8 cellular contexts compared by ENCODE assay signal in genomic region chr7:43834463-43835251, GRCh38. TPM values are rescaled to one million over a fixed set of nuclear protein-coding genes. Genes with fewer than 3 reads are reported as not detected.
DNase-seq lines count a peak whose midpoint lies in the region; ATAC-seq and TF ChIP-seq lines count a peak whose summit lies in the region.

No MANE protein-coding gene starts in this region.

- H3K27ac ChIP-seq in MM.1S (ENCODE audit: low read length) (no peak overlapping the region), liver (ENCODE audit: low read depth in 1 of 2, low read length in 2 of 2) (peak overlapping the region; percentile 11 to 41)

- H3K27me3 ChIP-seq in MM.1S (replicated peaks; ENCODE audit: insufficient read depth, low read length) (no peaks in the 10 kb centered on the region), liver (ENCODE audit: control insufficient read depth in 4 of 4, insufficient read depth in 4 of 4, low read length in 3 of 4) (no peaks in the 10 kb centered on the region)

- peak overlapping the region; percentile 61 for H3K4me2 ChIP-seq in MM.1S (ENCODE audit: low read depth, low read length)

- DNase-seq in CD1c-positive myeloid dendritic cell (ENCODE audit: extremely low spot score) (peak; percentile 61), MM.1S (peak; percentile 73), D341Med (ENCODE audit: low spot score) (no peak)
- peak; percentile 30 for DNase-seq in activated T-cell treated with anti-CD3 and anti-CD28 coated beads, Interleukin-2, amount 50 U/mL, for 1 hour

- H3K36me3 ChIP-seq in MM.1S (replicated peaks; ENCODE audit: insufficient read depth, low read length) (no peaks in the 10 kb centered on the region), liver (ENCODE audit: control insufficient read depth in 4 of 4, insufficient read depth in 3 of 4, low read depth in 1 of 4, low read length in 3 of 4) (no peaks in the 10 kb centered on the region)

- no peaks in the 10 kb centered on the region for H4K20me1 ChIP-seq in MM.1S (ENCODE audit: insufficient read depth, low read length)

- TF ChIP-seq RAD21 in liver (IDR thresholded peaks at IDR 0.05), result no peak

- H3K9me3 ChIP-seq in MM.1S (replicated peaks; ENCODE audit: insufficient read depth, low read length) (no peaks in the 10 kb centered on the region), liver (ENCODE audit: control insufficient read depth in 4 of 4, low read length in 3 of 4) (no peaks in the 10 kb centered on the region)

- H3K4me1 ChIP-seq in MM.1S (ENCODE audit: low read length), result no peaks in the 10 kb centered on the region
- peaks cover 0 to 12% (median 0%) of the 10 kb centered on the region in 4 donors for H3K4me1 ChIP-seq in liver (ENCODE audit: control insufficient read depth in 4 of 4, insufficient read depth in 4 of 4, low read length in 3 of 4)

- 49% methylated on average over 8 of the region's 8 CpGs for WGBS in liver

- H3F3A ChIP-seq in MM.1S (ENCODE audit: insufficient read depth, low read length), result no peaks in the 10 kb centered on the region

- H3K9ac ChIP-seq in MM.1S (ENCODE audit: low read length) (no peak overlapping the region), liver (ENCODE audit: low read depth in 1 of 2, low read length in 2 of 2) (peak overlapping the region in 1 of 2 donors; percentile 32)

- ATAC-seq in GM21360 (IDR thresholded peaks at IDR 0.05; ENCODE audit: unreplicated experiment) (peak; percentile 42), HG03039 (IDR thresholded peaks at IDR 0.05; ENCODE audit: unreplicated experiment) (no peak), GM21528 (IDR thresholded peaks at IDR 0.05; ENCODE audit: low FRiP score, unreplicated experiment) (no peak)

- no peaks in the 10 kb centered on the region for H3K79me2 ChIP-seq in MM.1S (ENCODE audit: low read length)

- H2AFZ ChIP-seq in MM.1S (ENCODE audit: low read length), result peak overlapping the region; percentile 56

- H3K9me2 ChIP-seq in MM.1S (replicated peaks; ENCODE audit: insufficient read depth, low read length), result no peaks in the 10 kb centered on the region

- H3K4me3 ChIP-seq in MM.1S (ENCODE audit: low read length) (peak overlapping the region; percentile 47), liver (ENCODE audit: low read depth in 1 of 3, low read length in 3 of 3) (peak overlapping the region; percentile 35 to 70 (median 47))

- TF ChIP-seq CTCF in MM.1S (IDR thresholded peaks at IDR 0.05; ENCODE audit: low read length), result no peak
- no peak for TF ChIP-seq CTCF in liver (IDR thresholded peaks at IDR 0.05; ENCODE audit: low read depth, low read length, missing input control)

TF ChIP-seq in liver, 16 proteins besides CTCF, POLR2A, EP300 and RAD21:
- TF ChIP-seq MAX (IDR thresholded peaks at IDR 0.05) (peak; percentile 87), GABPA (IDR thresholded peaks at IDR 0.05 in 1 of 2, conservative IDR thresholded peaks at IDR 0.05 in 1 of 2) (no peak), ZBTB33 (IDR thresholded peaks at IDR 0.05) (no peak), JUND (IDR thresholded peaks at IDR 0.05) (peak; percentile 80 to 82)

RNA-seq across cellular contexts. Expression of gene MRPS24, which starts 34.7 kb away (rescaled TPM):
- total RNA-seq in liver, result 10 to 100 TPM; 38.7 to 73.5 TPM
- 100 to 1,000 TPM in 1 of 2 donors, 10 to 100 TPM in 1; 91.1 to 177 TPM for polyA plus RNA-seq in liver
